Comparison of ENCODE assay signal across 28 cellular contexts in the genomic region with DNA sequence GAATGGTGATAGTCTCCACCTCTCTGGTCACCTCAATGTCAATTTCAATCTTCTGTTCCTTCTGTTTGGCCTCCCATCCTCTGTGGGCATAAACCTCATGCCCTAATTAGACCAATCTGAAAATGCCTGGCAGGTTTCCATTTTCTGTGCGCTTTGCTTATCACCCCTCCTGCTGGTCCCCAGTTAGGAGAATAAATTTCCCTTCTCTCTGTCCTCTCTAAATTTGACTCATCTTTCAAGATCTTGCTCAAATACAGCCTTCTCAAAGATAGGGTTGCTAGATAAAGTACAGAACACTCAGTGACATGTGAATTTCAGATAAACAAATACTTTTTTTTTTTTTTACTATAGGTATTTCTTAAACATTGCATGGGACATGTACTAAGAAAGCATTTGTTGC.
DNase-seq lines count a peak whose midpoint lies in the region; ATAC-seq, FAIRE-seq and TF ChIP-seq lines count a peak whose summit lies in the region.
"Had no signal": no experiment of that assay in that cellular context is flagged by ENCODE, and none has a peak within 500 bp of the region (broad histone marks: within the 10 kb centered on the region; RNA-seq: fewer than 3 reads in every experiment).

No MANE protein-coding gene starts in this region.

- TF ChIP-seq EP300 in gastroesophageal sphincter (IDR thresholded peaks at IDR 0.05), result no peak

- intact Hi-C loops in uterus (cut with DNase I; ENCODE audit: low total_unique reads), result loop anchor here (5.0 kb wide), 1 partner anchor 36 kb away; no protein-coding TSS in a partner anchor

- H3K27ac ChIP-seq in gastroesophageal sphincter, result peak overlapping the region in 3 of 4 donors; percentile 39 to 96 (median 91)
- H3K27ac ChIP-seq in osteoblast (ENCODE audit: low read depth, low read length), result no peak overlapping the region
- peak overlapping the region; percentile 92 to 96 for H3K27ac ChIP-seq in uterus
- H3K27ac ChIP-seq: 22Rv1, C4-2B, HL-60, SK-N-MC had no signal

- peaks cover 29 to 69% (median 43%) of the 10 kb centered on the region in 3 donors for H3K4me1 ChIP-seq in gastroesophageal sphincter
- peaks cover 25% of the 10 kb centered on the region for H3K4me1 ChIP-seq in osteoblast (ENCODE audit: insufficient read depth, low read length)
- peaks cover 19 to 23% of the 10 kb centered on the region in 2 donors for H3K4me1 ChIP-seq in uterus

- FAIRE-seq in H54 (lab: Jason Lieb, UNC), result no peak
- FAIRE-seq: GM12891, GM19239, H1 had no signal

- no peak overlapping the region for H3K4me3 ChIP-seq in gastroesophageal sphincter
- no peak overlapping the region for H3K4me3 ChIP-seq in osteoblast (ENCODE audit: insufficient read depth, low read length)
- H3K4me3 ChIP-seq in uterus, result no peak overlapping the region
- H3K4me3 ChIP-seq: Peyer's patch, SK-N-MC had no signal

- no peaks in the 10 kb centered on the region for H3K79me2 ChIP-seq in osteoblast (ENCODE audit: insufficient read depth, low read length)

- no peak overlapping the region for H2AFZ ChIP-seq in osteoblast (ENCODE audit: low read length)

- TF ChIP-seq CTCF in gastroesophageal sphincter (IDR thresholded peaks at IDR 0.05), result no peak
- no peak for TF ChIP-seq CTCF in osteoblast (IDR thresholded peaks at IDR 0.05; ENCODE audit: extremely low read depth, low read depth, low read length)
- TF ChIP-seq CTCF in uterus (IDR thresholded peaks at IDR 0.05), result no peak

- H4K20me1 ChIP-seq in osteoblast (ENCODE audit: insufficient read depth, low read length), result no peaks in the 10 kb centered on the region

- DNase-seq in DMS 273 (lab: John Stamatoyannopoulos, UW; ENCODE audit: unreplicated experiment), result peak; percentile 4
- DNase-seq in DMS 273 treated with DMSO at 0.1 percent for 48 hours (lab: John Stamatoyannopoulos, UW), result no peak
- peak; percentile 2 for DNase-seq in osteoblast (ENCODE audit: insufficient read length, low spot score, missing footprints)
- no peak for DNase-seq in uterus
- DNase-seq in NCI-H1417 (lab: John Stamatoyannopoulos, UW), result no peak
- no peak for DNase-seq in H54 (ENCODE audit: insufficient read length, low spot score)
- DNase-seq: Caco-2; CD8-positive, alpha-beta T cell; DMS79 treated with DMSO at 0.1 percent for 48 hours; GF-D8; NCI-H1105; NCI-H146; NCI-H1930; NCI-H2107; NCI-H69; OCI-M1; Peyer's patch; SIG-M5 had no signal

- H3K36me3 ChIP-seq in gastroesophageal sphincter (no peaks in the 10 kb centered on the region), osteoblast (ENCODE audit: insufficient read depth, low read length) (no peaks in the 10 kb centered on the region), uterus (no peaks in the 10 kb centered on the region)
- H3K36me3 ChIP-seq: Peyer's patch had no signal

- WGBS in gastroesophageal sphincter (ENCODE audit: low coverage in 1 of 2), 2 donors, result 58 to 83% methylated on average over 1 of the region's 1 CpG

- no peak overlapping the region for H3K4me2 ChIP-seq in osteoblast (ENCODE audit: insufficient read depth, low read length)

- H3K27me3 ChIP-seq in gastroesophageal sphincter (no peaks in the 10 kb centered on the region), osteoblast (ENCODE audit: insufficient read depth, low read length) (no peaks in the 10 kb centered on the region), uterus (no peaks in the 10 kb centered on the region)
- H3K27me3 ChIP-seq: Peyer's patch had no signal

- H3K9me3 ChIP-seq in gastroesophageal sphincter (no peaks in the 10 kb centered on the region), osteoblast (ENCODE audit: low read depth, low read length) (no peaks in the 10 kb centered on the region), uterus (no peaks in the 10 kb centered on the region)
- H3K9me3 ChIP-seq: Peyer's patch had no signal

- TF ChIP-seq POLR2A in gastroesophageal sphincter (IDR thresholded peaks at IDR 0.05) (no peak), uterus (IDR thresholded peaks at IDR 0.05) (no peak), H54 (IDR thresholded peaks at IDR 0.05; ENCODE audit: low read depth, low read length) (no peak)

- ATAC-seq in gastroesophageal sphincter (no peak), HG03571 (IDR thresholded peaks at IDR 0.05; ENCODE audit: unreplicated experiment) (no peak)
- ATAC-seq: CD8-positive, alpha-beta T cell; HCT116 had no signal

Comparison
In these comparisons a context has a peak if more than half of its experiments do, and no peak if none do; other contexts are left out.
1. DNase-seq: peak in DMS 273 (single experiment) and osteoblast (single experiment); none in DMS 273 treated with DMSO at 0.1 percent for 48 hours (single experiment), uterus (0 of 2), NCI-H1417 (0 of 3) and H54 (single experiment).